9 cellular contexts compared by ENCODE assay signal in genomic region chr11:3837793-3838192, GRCh38. TPM values are rescaled to one million over a fixed set of nuclear protein-coding genes. Genes with fewer than 3 reads are reported as not detected.
DNase-seq lines count a peak whose midpoint lies in the region; ATAC-seq and TF ChIP-seq lines count a peak whose summit lies in the region.
"Had no signal": no experiment of that assay in that cellular context is flagged by ENCODE, and none has a peak within 500 bp of the region (broad histone marks: within the 10 kb centered on the region; RNA-seq: fewer than 3 reads in every experiment).

No MANE protein-coding gene starts in this region.

- BruUV-seq in PC-3 (replicated peaks; lab: Mats Ljungman, UMichigan) = no TSS peak

- no peak for ATAC-seq in effector memory CD8-positive, alpha-beta T cell (replicated peaks)
- ATAC-seq in sciatic nerve = peak; percentile 21
- no peak for ATAC-seq in PC-3
- no peak for ATAC-seq in HG02973 (IDR thresholded peaks at IDR 0.05; ENCODE audit: unreplicated experiment)
- ATAC-seq: HCT116 had no signal

- no peak overlapping the region for H2AFZ ChIP-seq in PC-3 (ENCODE audit: low read length)

- H3F3A ChIP-seq in PC-3 (ENCODE audit: low read length, unreplicated experiment) = no peaks in the 10 kb centered on the region

- peaks cover 17% of the 10 kb centered on the region for H3K4me1 ChIP-seq in PC-3 (ENCODE audit: insufficient read depth, low read length)

- H3K36me3 ChIP-seq in PC-3 (ENCODE audit: low read depth, low read length) = no peaks in the 10 kb centered on the region; the same call in 1 of the 2 replicates

- H3K9ac ChIP-seq in PC-3 (ENCODE audit: low read length) = no peak overlapping the region

- no peaks in the 10 kb centered on the region for H3K9me2 ChIP-seq in PC-3 (replicated peaks; ENCODE audit: low read length)

- H3K4me2 ChIP-seq in PC-3 (ENCODE audit: low read length) = no peak overlapping the region

- peaks cover 12% of the 10 kb centered on the region for H4K20me1 ChIP-seq in PC-3 (ENCODE audit: low read length)

- peak overlapping the region; percentile 88 for H3K4me3 Mint-ChIP-seq in effector memory CD8-positive, alpha-beta T cell

- H3K27ac Mint-ChIP-seq in effector memory CD8-positive, alpha-beta T cell = peak overlapping the region; percentile 94 to 95

- CTCF ChIA-PET in PC-3 (lab: Charles Lee) = no interaction called here

- intact Hi-C loops in sciatic nerve (cut with DNase I) (no loop called here), PC-3 (cut with micrococcal nuclease) (no loop called here)

- H3K36me3 Mint-ChIP-seq in effector memory CD8-positive, alpha-beta T cell (ENCODE audit: insufficient read depth) = peaks cover 79% of the 10 kb centered on the region

- H3K4me1 Mint-ChIP-seq in effector memory CD8-positive, alpha-beta T cell (ENCODE audit: low read depth in 2 of 2) = peaks cover 62 to 70% of the 10 kb centered on the region in 2 donors

- no peaks in the 10 kb centered on the region for H3K27me3 Mint-ChIP-seq in effector memory CD8-positive, alpha-beta T cell

- H3K27me3 ChIP-seq in PC-3 (ENCODE audit: low read length) = no peaks in the 10 kb centered on the region

- H3K79me2 ChIP-seq in PC-3 (ENCODE audit: low read length) = peaks cover 70% of the 10 kb centered on the region

- DNase-seq in GM03348 (ENCODE audit: low spot score) (peak; percentile 29), NOMO-1 treated with dmso at 0.1 percent for 144 hours (lab: John Stamatoyannopoulos, UW; ENCODE audit: unreplicated experiment) (peak; percentile 94), sciatic nerve (ENCODE audit: low spot score) (no peak), PC-3 (no peak), T-helper 9 cell (no peak)
- no peak for DNase-seq in effector memory CD8-positive, alpha-beta T cell
- no peak for DNase-seq in activated effector memory CD4-positive, alpha-beta T cell treated with Interleukin-2 at 50 U/mL for 16 hours

- no peaks in the 10 kb centered on the region for H3K9me3 ChIP-seq in PC-3 (ENCODE audit: low read length)

- H3K9me3 Mint-ChIP-seq in effector memory CD8-positive, alpha-beta T cell = no peaks in the 10 kb centered on the region

- POLR2A ChIA-PET in PC-3 (lab: Charles Lee; ENCODE audit: unreplicated experiment) = no interaction called here

- no peak for TF ChIP-seq CTCF in PC-3 (conservative IDR thresholded peaks at IDR 0.05; ENCODE audit: low read depth, low read length)

- H3K27ac ChIP-seq in PC-3 (ENCODE audit: low read length) = no peak overlapping the region

- H3K4me3 ChIP-seq in PC-3 (ENCODE audit: low read length) = no peak overlapping the region

RNA-seq across cellular contexts. Expression of gene RHOG, which starts 3.0 kb away (rescaled TPM):
- total RNA-seq in sciatic nerve (50.6 TPM), PC-3 (2014; rRNA removed) (31.2 and 33.5 TPM in 2 replicates)

RNA-seq across cellular contexts. Expression of gene STIM1, which starts 17.7 kb away (rescaled TPM):
- total RNA-seq in sciatic nerve = 49.6 TPM
- 22.8 and 31.9 TPM in 2 replicates for total RNA-seq in PC-3 (2014; rRNA removed)

RNA-seq across cellular contexts. Expression of gene PGAP2, which starts 29.4 kb away (rescaled TPM):
- 15.8 TPM for total RNA-seq in sciatic nerve
- 21.7 and 25.9 TPM in 2 replicates for total RNA-seq in PC-3 (2014; rRNA removed)

RNA-seq across cellular contexts. Expression of gene NUP98, which starts 40.4 kb away (rescaled TPM):
- total RNA-seq in sciatic nerve = 93.1 TPM
- total RNA-seq in PC-3 (2014; rRNA removed) = 128 and 136 TPM in 2 replicates

Comparison
In these comparisons a context has a peak if more than half of its experiments do, and no peak if none do; other contexts are left out.
1. DNase-seq: peak in GM03348 (single experiment) and NOMO-1 treated with dmso at 0.1 percent for 144 hours (single experiment); none in effector memory CD8-positive, alpha-beta T cell (0 of 3), sciatic nerve (single experiment), PC-3 (single experiment), activated effector memory CD4-positive, alpha-beta T cell treated with Interleukin-2 at 50 U/mL for 16 hours (single experiment) and T-helper 9 cell (single experiment).